ENCODE assay signal across 9 cellular contexts in the genomic region with DNA sequence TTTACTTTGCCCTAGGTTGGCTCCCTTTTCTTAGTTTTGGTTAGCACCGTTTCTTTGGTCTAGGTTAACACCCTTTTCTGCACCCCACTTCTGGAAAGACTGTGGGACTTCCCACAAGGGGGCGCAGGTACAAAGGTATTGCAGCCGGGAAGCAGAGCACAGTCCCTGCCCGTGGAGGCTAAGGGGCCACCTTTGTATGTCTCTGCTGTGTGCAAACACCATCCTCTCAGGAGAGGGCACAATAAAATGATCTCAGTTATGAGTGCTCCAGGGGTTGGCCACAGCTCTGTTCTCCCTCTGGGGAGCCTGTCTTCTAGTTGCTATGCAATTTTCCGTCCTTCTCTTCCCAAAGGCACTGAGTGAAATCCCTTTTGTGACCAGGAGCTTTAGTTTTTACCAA. TPM values are rescaled to one million over a fixed set of nuclear protein-coding genes. Genes with fewer than 3 reads are reported as not detected.
DNase-seq lines count a peak whose midpoint lies in the region; ATAC-seq and TF ChIP-seq lines count a peak whose summit lies in the region.
"Had no signal": no experiment of that assay in that cellular context is flagged by ENCODE, and none has a peak within 500 bp of the region (broad histone marks: within the 10 kb centered on the region; RNA-seq: fewer than 3 reads in every experiment).

No MANE protein-coding gene starts in this region.

- no peak for ATAC-seq in GM19452 (IDR thresholded peaks at IDR 0.05; ENCODE audit: unreplicated experiment)

- no peaks in the 10 kb centered on the region for H3K27me3 ChIP-seq in prostate gland (replicated peaks; ENCODE audit: insufficient read depth)

- no peak for TF ChIP-seq POLR2A in prostate gland (IDR thresholded peaks at IDR 0.05)

- 11% methylated on average over 5 of the region's 5 CpGs for WGBS in prostate gland

- peaks cover 2% of the 10 kb centered on the region for H3K4me1 ChIP-seq in prostate gland (replicated peaks)

- intact Hi-C loops in prostate gland (cut with DNase I), result no loop called here

- H3K27ac ChIP-seq in prostate gland, result peak overlapping the region in 1 of 2 donors; percentile 5

- no peaks in the 10 kb centered on the region for H3K36me3 ChIP-seq in prostate gland

- H3K4me3 ChIP-seq in epithelial cell of esophagus (ENCODE audit: low read length) (no peak overlapping the region), prostate gland (no peak overlapping the region)

- DNase-seq in DMS 273 (lab: John Stamatoyannopoulos, UW; ENCODE audit: unreplicated experiment) (peak; percentile 72), DMS 273 treated with DMSO at 0.1 percent for 48 hours (lab: John Stamatoyannopoulos, UW) (no peak), NCI-H2081 (lab: John Stamatoyannopoulos, UW) (peak; percentile 72 to 82), epithelial cell of esophagus (ENCODE audit: low read depth) (peak; percentile 66), prostate gland (ENCODE audit: low spot score) (peak; percentile 80), OCI-M2 (lab: John Stamatoyannopoulos, UW; ENCODE audit: unreplicated experiment) (no peak)
- DNase-seq in activated CD4-positive, alpha-beta T cell treated with anti-CD3 and anti-CD28 coated beads for 48 hours, result peak; percentile 71

- TF ChIP-seq CTCF in epithelial cell of esophagus (IDR thresholded peaks at IDR 0.05; ENCODE audit: insufficient read depth, low read depth, low read length, missing control alignments) (peak; percentile 64), prostate gland (IDR thresholded peaks at IDR 0.05) (peak; percentile 18 to 82 (median 69))

- H3K9me3 ChIP-seq in prostate gland, result no peaks in the 10 kb centered on the region

RNA-seq across cellular contexts. Expression of gene TMC5, which starts 28.4 kb away (rescaled TPM):
- 10 to 100 TPM; 24.5 to 54.8 TPM for total RNA-seq in prostate gland
- total RNA-seq: activated CD8-positive, alpha-beta memory T cell treated with anti-CD3 and anti-CD28 coated beads for 36 hours had no signal

Comparison
In these comparisons a context has a peak if more than half of its experiments do, and no peak if none do; other contexts are left out.
1. DNase-seq: peak in DMS 273 (single experiment), NCI-H2081 (2 of 2), activated CD4-positive, alpha-beta T cell treated with anti-CD3 and anti-CD28 coated beads for 48 hours (single experiment), epithelial cell of esophagus (single experiment) and prostate gland (single experiment); none in DMS 273 treated with DMSO at 0.1 percent for 48 hours (single experiment) and OCI-M2 (single experiment).